ENCODE assay signal across 8 cellular contexts in the genomic region with DNA sequence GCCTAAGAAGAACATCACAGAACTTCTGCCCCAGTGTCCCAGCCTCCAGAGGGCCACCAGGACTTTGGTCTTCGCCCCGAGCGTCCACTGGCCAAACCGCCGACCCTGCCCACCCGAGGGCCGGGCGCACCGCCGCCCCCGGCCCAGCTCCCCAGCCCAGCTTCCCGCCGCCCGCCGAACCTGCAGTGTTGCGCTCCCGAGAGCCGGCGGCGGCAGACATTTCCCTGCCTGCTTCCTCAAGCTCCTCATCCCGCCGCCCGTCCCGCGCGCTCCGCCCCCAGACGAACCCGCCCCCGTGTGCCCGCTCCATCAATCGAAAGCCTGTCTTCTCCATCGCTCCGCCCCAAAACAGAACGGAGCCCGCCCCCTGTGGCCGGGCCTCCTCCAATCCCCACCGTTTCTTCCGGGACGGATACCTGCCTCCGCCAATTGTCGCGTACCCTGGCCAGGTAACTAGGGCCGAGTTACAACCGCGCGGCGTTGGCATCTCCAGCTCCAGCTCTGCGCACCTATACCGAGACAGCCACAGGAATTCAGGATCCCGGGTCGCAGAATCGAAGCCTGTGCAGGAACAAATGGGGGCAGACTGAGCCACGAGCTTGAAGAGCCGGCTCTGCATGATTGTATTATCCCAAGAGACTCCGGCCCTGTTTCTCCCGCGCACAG.
DNase-seq lines count a peak whose midpoint lies in the region; ATAC-seq and TF ChIP-seq lines count a peak whose summit lies in the region.

No MANE protein-coding gene starts in this region.

- peak; percentile 90 for ATAC-seq in GM18517 (IDR thresholded peaks at IDR 0.05; ENCODE audit: unreplicated experiment)
- ATAC-seq in HG03025 (IDR thresholded peaks at IDR 0.05; ENCODE audit: low FRiP score, unreplicated experiment) = peak; percentile 88

- DNase-seq in NCI-H2029 treated with DMSO at 0.1 percent for 48 hours (lab: John Stamatoyannopoulos, UW) (peak; percentile 100), T-helper 9 cell (peak; percentile 96), astrocyte of the hippocampus (ENCODE audit: low read depth, low spot score) (peak; percentile 99), hippocampal formation (lab: John Stamatoyannopoulos, UW) (peak; percentile 92 to 95), retina (peak; percentile 94)

- peak overlapping the region; percentile 71 for H3K27ac ChIP-seq in 22Rv1

- no peak for TF ChIP-seq CTCF in 22Rv1 (IDR thresholded peaks at IDR 0.05)

Comparison
In these comparisons a context has a peak if more than half of its experiments do, and no peak if none do; other contexts are left out.
1. Peak in every context shown above with its lines: DNase-seq, ATAC-seq and H3K27ac ChIP-seq.